8 cellular contexts compared by ENCODE assay signal in genomic region chr17:63775420-63775819, GRCh38. TPM values are rescaled to one million over a fixed set of nuclear protein-coding genes. Genes with fewer than 3 reads are reported as not detected.
DNase-seq lines count a peak whose midpoint lies in the region; ATAC-seq, FAIRE-seq and TF ChIP-seq lines count a peak whose summit lies in the region.

No MANE protein-coding gene starts in this region.

- DNase-seq in activated CD4-positive, alpha-beta T cell treated with anti-CD3 and anti-CD28 coated beads, Interleukin-2, amount 10 ng/mL, durations not matched to agents 7 days and 5 days = no peak
- DNase-seq in activated CD4-positive, alpha-beta T cell treated with anti-CD3 and anti-CD28 coated beads for 48 hours = no peak
- DNase-seq in activated naive CD8-positive, alpha-beta T cell treated with anti-CD3 and anti-CD28 coated beads, Interleukin-2, amount 10 ng/mL, durations not matched to agents 7 days and 5 days = no peak
- DNase-seq in kidney (no peak), 8988T (no peak), A172 (ENCODE audit: low spot score) (no peak)

- H3K27me3 Mint-ChIP-seq in activated CD4-positive, alpha-beta T cell treated with anti-CD3 and anti-CD28 coated beads, Interleukin-2, amount 10 ng/mL, durations not matched to agents 7 days and 5 days = no peaks in the 10 kb centered on the region
- H3K27me3 Mint-ChIP-seq in activated naive CD8-positive, alpha-beta T cell treated with anti-CD3 and anti-CD28 coated beads, Interleukin-2, amount 10 ng/mL, durations not matched to agents 7 days and 5 days = no peaks in the 10 kb centered on the region

- intact Hi-C loops in kidney (cut with DNase I) = no loop called here

- H3K9me3 Mint-ChIP-seq in activated CD4-positive, alpha-beta T cell treated with anti-CD3 and anti-CD28 coated beads, Interleukin-2, amount 10 ng/mL, durations not matched to agents 7 days and 5 days = no peaks in the 10 kb centered on the region
- H3K9me3 Mint-ChIP-seq in activated naive CD8-positive, alpha-beta T cell treated with anti-CD3 and anti-CD28 coated beads, Interleukin-2, amount 10 ng/mL, durations not matched to agents 7 days and 5 days = no peaks in the 10 kb centered on the region

- peak overlapping the region; percentile 90 for H3K4me3 Mint-ChIP-seq in activated CD4-positive, alpha-beta T cell treated with anti-CD3 and anti-CD28 coated beads, Interleukin-2, amount 10 ng/mL, durations not matched to agents 7 days and 5 days
- H3K4me3 Mint-ChIP-seq in activated naive CD8-positive, alpha-beta T cell treated with anti-CD3 and anti-CD28 coated beads, Interleukin-2, amount 10 ng/mL, durations not matched to agents 7 days and 5 days = peak overlapping the region; percentile 91

- CTCF ChIA-PET in activated CD4-positive, alpha-beta T cell treated with anti-CD3 and anti-CD28 coated beads, Interleukin-2, amount 10 ng/mL, durations not matched to agents 7 days and 5 days (lab: Charles Lee) = interaction anchor here (0.6 to 2.4 kb wide), 12 partner anchors 8 to 350 kb away, joined by 3 to 10 read pairs (median 4); no protein-coding TSS in a partner anchor

- peak overlapping the region; percentile 68 to 91 for H3K9ac ChIP-seq in kidney (ENCODE audit: low read length in 2 of 2)

- no peak for FAIRE-seq in kidney (lab: Jason Lieb, UNC)

- 52% methylated on average over 8 of the region's 8 CpGs for WGBS in thymus

- POLR2A ChIA-PET in activated CD4-positive, alpha-beta T cell treated with anti-CD3 and anti-CD28 coated beads, Interleukin-2, amount 10 ng/mL, durations not matched to agents 7 days and 5 days (lab: Charles Lee) = no interaction called here
- POLR2A ChIA-PET in activated naive CD8-positive, alpha-beta T cell treated with anti-CD3 and anti-CD28 coated beads, Interleukin-2, amount 10 ng/mL, durations not matched to agents 7 days and 5 days (lab: Charles Lee) = interaction anchor here (0.6 to 5.1 kb wide), 9 partner anchors 8 to 78 kb away, joined by 3 to 64 read pairs (median 11); partner anchors contain the start of genes LIMD2 and SMARCD2

- H3K27ac Mint-ChIP-seq in activated CD4-positive, alpha-beta T cell treated with anti-CD3 and anti-CD28 coated beads, Interleukin-2, amount 10 ng/mL, durations not matched to agents 7 days and 5 days = peak overlapping the region; percentile 99
- H3K27ac Mint-ChIP-seq in activated naive CD8-positive, alpha-beta T cell treated with anti-CD3 and anti-CD28 coated beads, Interleukin-2, amount 10 ng/mL, durations not matched to agents 7 days and 5 days = peak overlapping the region; percentile 97

- no peak for TF ChIP-seq CTCF in kidney (IDR thresholded peaks at IDR 0.05; ENCODE audit: borderline replicate concordance, extremely low read depth, insufficient read depth)

- no peak overlapping the region for H3K27ac ChIP-seq in kidney (ENCODE audit: low read depth in 2 of 2, low read length in 2 of 2)
- H3K27ac ChIP-seq in thymus (ENCODE audit: low read depth) = peak overlapping the region; percentile 18

- no peaks in the 10 kb centered on the region for H3K27me3 ChIP-seq in thymus (ENCODE audit: control insufficient read depth, insufficient read depth)

- peaks cover 46% of the 10 kb centered on the region for H3K36me3 Mint-ChIP-seq in activated CD4-positive, alpha-beta T cell treated with anti-CD3 and anti-CD28 coated beads, Interleukin-2, amount 10 ng/mL, durations not matched to agents 7 days and 5 days (ENCODE audit: low read depth)
- peaks cover 25% of the 10 kb centered on the region for H3K36me3 Mint-ChIP-seq in activated naive CD8-positive, alpha-beta T cell treated with anti-CD3 and anti-CD28 coated beads, Interleukin-2, amount 10 ng/mL, durations not matched to agents 7 days and 5 days

- H3K4me1 Mint-ChIP-seq in activated CD4-positive, alpha-beta T cell treated with anti-CD3 and anti-CD28 coated beads, Interleukin-2, amount 10 ng/mL, durations not matched to agents 7 days and 5 days = peaks cover 57% of the 10 kb centered on the region
- peaks cover 41% of the 10 kb centered on the region for H3K4me1 Mint-ChIP-seq in activated naive CD8-positive, alpha-beta T cell treated with anti-CD3 and anti-CD28 coated beads, Interleukin-2, amount 10 ng/mL, durations not matched to agents 7 days and 5 days

- H3K4me1 ChIP-seq in kidney (ENCODE audit: control insufficient read depth in 1 of 2, insufficient read depth in 1 of 2, low read depth in 1 of 2, low read length in 2 of 2) (peaks cover 0 to 13% of the 10 kb centered on the region in 2 donors), thymus (ENCODE audit: control insufficient read depth, insufficient read depth, low read length) (peaks cover 12% of the 10 kb centered on the region)

- H3K4me3 ChIP-seq in kidney (ENCODE audit: low read length in 2 of 2) = peak overlapping the region; percentile 90 to 94
- H3K4me3 ChIP-seq in thymus (ENCODE audit: low read length) = peak overlapping the region; percentile 82

- peaks cover 6% of the 10 kb centered on the region in 2 donors for H3K36me3 ChIP-seq in kidney (ENCODE audit: control insufficient read depth in 1 of 2, insufficient read depth in 2 of 2, low read length in 2 of 2)
- H3K36me3 ChIP-seq in thymus (ENCODE audit: control insufficient read depth, insufficient read depth) = peaks cover 18% of the 10 kb centered on the region

- H3K9me3 ChIP-seq in kidney (ENCODE audit: control insufficient read depth in 1 of 2, low read length in 2 of 2) (no peaks in the 10 kb centered on the region), thymus (ENCODE audit: control insufficient read depth) (no peaks in the 10 kb centered on the region)

- ATAC-seq in activated naive CD8-positive, alpha-beta T cell treated with anti-CD3 and anti-CD28 coated beads, Interleukin-2, amount 10 ng/mL, durations not matched to agents 7 days and 5 days (ENCODE audit: low read depth) = no peak
- ATAC-seq in HG02885 (IDR thresholded peaks at IDR 0.05; ENCODE audit: poor library complexity, unreplicated experiment) = no peak

RNA-seq across cellular contexts. Expression of gene DDX42, which starts 1.4 kb away (rescaled TPM):
- 100 to 1,000 TPM; 122 to 153 TPM for total RNA-seq in activated CD4-positive, alpha-beta T cell treated with anti-CD3 and anti-CD28 coated beads, Interleukin-2, amount 10 ng/mL, durations not matched to agents 7 days and 5 days
- total RNA-seq in activated naive CD8-positive, alpha-beta T cell treated with anti-CD3 and anti-CD28 coated beads, Interleukin-2, amount 10 ng/mL, durations not matched to agents 7 days and 5 days = 100 to 1,000 TPM; 126 to 143 TPM
- 104 TPM for total RNA-seq in kidney
- polyA plus RNA-seq in kidney (ENCODE audit: insufficient read depth, low read depth, low replicate concordance) (38.6 TPM), thymus (92.8 TPM)
- 64.8 and 65.6 TPM in 2 replicates for total RNA-seq in A172 (2014; rRNA removed; shearing (Covaris generic))

RNA-seq across cellular contexts. Expression of gene CCDC47, which starts 2.0 kb away (rescaled TPM):
- 10 to 100 TPM; 59.2 to 65.4 TPM for total RNA-seq in activated CD4-positive, alpha-beta T cell treated with anti-CD3 and anti-CD28 coated beads, Interleukin-2, amount 10 ng/mL, durations not matched to agents 7 days and 5 days
- total RNA-seq in activated naive CD8-positive, alpha-beta T cell treated with anti-CD3 and anti-CD28 coated beads, Interleukin-2, amount 10 ng/mL, durations not matched to agents 7 days and 5 days = 10 to 100 TPM; 47.0 to 54.8 TPM
- total RNA-seq in kidney = 83.1 TPM
- 50.9 TPM for polyA plus RNA-seq in kidney (ENCODE audit: insufficient read depth, low read depth, low replicate concordance)
- polyA plus RNA-seq in thymus = 25.9 TPM
- total RNA-seq in A172 (2014; rRNA removed; shearing (Covaris generic)) = 59.7 and 78.3 TPM in 2 replicates

RNA-seq across cellular contexts. Expression of gene STRADA, which starts 33.8 kb away (rescaled TPM):
- total RNA-seq in activated CD4-positive, alpha-beta T cell treated with anti-CD3 and anti-CD28 coated beads, Interleukin-2, amount 10 ng/mL, durations not matched to agents 7 days and 5 days = 10 to 100 TPM; 46.8 to 49.0 TPM
- 10 to 100 TPM; 54.0 to 61.4 TPM for total RNA-seq in activated naive CD8-positive, alpha-beta T cell treated with anti-CD3 and anti-CD28 coated beads, Interleukin-2, amount 10 ng/mL, durations not matched to agents 7 days and 5 days
- 38.9 TPM for total RNA-seq in kidney
- 25.7 TPM for polyA plus RNA-seq in kidney (ENCODE audit: insufficient read depth, low read depth, low replicate concordance)
- polyA plus RNA-seq in thymus = 32.2 TPM
- 25.2 and 28.8 TPM in 2 replicates for total RNA-seq in A172 (2014; rRNA removed; shearing (Covaris generic))

RNA-seq across cellular contexts. Expression of gene PSMC5, which starts 51.8 kb away (rescaled TPM):
- 100 to 1,000 TPM; 119 to 155 TPM for total RNA-seq in activated CD4-positive, alpha-beta T cell treated with anti-CD3 and anti-CD28 coated beads, Interleukin-2, amount 10 ng/mL, durations not matched to agents 7 days and 5 days
- total RNA-seq in activated naive CD8-positive, alpha-beta T cell treated with anti-CD3 and anti-CD28 coated beads, Interleukin-2, amount 10 ng/mL, durations not matched to agents 7 days and 5 days = 100 to 1,000 TPM; 132 to 135 TPM
- 145 TPM for total RNA-seq in kidney
- polyA plus RNA-seq in kidney (ENCODE audit: insufficient read depth, low read depth, low replicate concordance) (247 TPM), thymus (179 TPM)
- 51.2 and 69.5 TPM in 2 replicates for total RNA-seq in A172 (2014; rRNA removed; shearing (Covaris generic))

RNA-seq across cellular contexts. Expression of gene FTSJ3, which starts 52.0 kb away (rescaled TPM):
- total RNA-seq in activated CD4-positive, alpha-beta T cell treated with anti-CD3 and anti-CD28 coated beads, Interleukin-2, amount 10 ng/mL, durations not matched to agents 7 days and 5 days = 10 to 100 TPM; 49.2 to 55.0 TPM
- total RNA-seq in activated naive CD8-positive, alpha-beta T cell treated with anti-CD3 and anti-CD28 coated beads, Interleukin-2, amount 10 ng/mL, durations not matched to agents 7 days and 5 days = 10 to 100 TPM; 56.7 to 58.6 TPM
- 38.7 TPM for total RNA-seq in kidney
- polyA plus RNA-seq in kidney (ENCODE audit: insufficient read depth, low read depth, low replicate concordance) (23.7 TPM), thymus (21.0 TPM)
- 48.0 and 50.6 TPM in 2 replicates for total RNA-seq in A172 (2014; rRNA removed; shearing (Covaris generic))
